ENCODE assay signal across 1 cellular context in genomic region chr17:76376318-76377133, GRCh38.
TF ChIP-seq lines count a peak whose summit lies in the region.

No MANE protein-coding gene starts in this region.

TF ChIP-seq in HepG2, 621 proteins besides CTCF, POLR2A, EP300 and RAD21 (continued from another document and continues in another):
- TF ChIP-seq MXD3 (CRISPR knock-in tag; IDR thresholded peaks at IDR 0.05) (no peak), KDM6A (CRISPR knock-in tag; IDR thresholded peaks at IDR 0.05; ENCODE audit: low read depth) (peak; percentile 81), GZF1 (CRISPR knock-in tag; IDR thresholded peaks at IDR 0.05) (peak; percentile 47), TCF7 (IDR thresholded peaks at IDR 0.05; ENCODE audit: low read depth) (peak; percentile 67), SIN3B (IDR thresholded peaks at IDR 0.05; ENCODE audit: low read length) (no peak), RNF2 (conservative IDR thresholded peaks at IDR 0.05; ENCODE audit: low read depth) (no peak), ZNF691 (CRISPR knock-in tag; IDR thresholded peaks at IDR 0.05; ENCODE audit: borderline replicate concordance, low read depth) (peak; percentile 74; the same call in 1 of the 2 replicates), ISX (CRISPR knock-in tag; conservative IDR thresholded peaks at IDR 0.05) (no peak), ZFP37 (CRISPR knock-in tag; IDR thresholded peaks at IDR 0.05; ENCODE audit: borderline replicate concordance) (no peak), MZF1 (CRISPR knock-in tag; IDR thresholded peaks at IDR 0.05; ENCODE audit: borderline replicate concordance) (0 out of 2 replicates have a peak, but pooled peaks have one; percentile 56), ZNF253 (CRISPR knock-in tag; IDR thresholded peaks at IDR 0.05; ENCODE audit: borderline replicate concordance) (no peak), IRF9 (CRISPR knock-in tag; IDR thresholded peaks at IDR 0.05; ENCODE audit: borderline replicate concordance) (no peak; the same call in 1 of the 2 replicates), PLRG1 (conservative IDR thresholded peaks at IDR 0.05) (no peak), TOE1 (CRISPR knock-in tag; IDR thresholded peaks at IDR 0.05) (peak; percentile 63; the same call in 1 of the 2 replicates), ZIK1 (CRISPR knock-in tag; IDR thresholded peaks at IDR 0.05; ENCODE audit: borderline replicate concordance, low read depth) (peak; percentile 45; the same call in 1 of the 2 replicates), TSC22D2 (CRISPR knock-in tag; IDR thresholded peaks at IDR 0.05; ENCODE audit: borderline replicate concordance) (peak; percentile 64), TBL1XR1 (IDR thresholded peaks at IDR 0.05; ENCODE audit: borderline replicate concordance, low read length, partially characterized antibody) (no peak), SRY (CRISPR knock-in tag; IDR thresholded peaks at IDR 0.05) (peak; percentile 50; the same call in 1 of the 2 replicates), ZFAT (CRISPR knock-in tag; conservative IDR thresholded peaks at IDR 0.05) (no peak), ZFP62 (CRISPR knock-in tag; IDR thresholded peaks at IDR 0.05) (no peak), RBAK (CRISPR knock-in tag; IDR thresholded peaks at IDR 0.05) (peak; percentile 83; the same call in 1 of the 2 replicates), GABPB1 (CRISPR knock-in tag; IDR thresholded peaks at IDR 0.05) (0 out of 2 replicates have a peak, but pooled peaks have one; percentile 20), TEF (CRISPR knock-in tag; IDR thresholded peaks at IDR 0.05) (no peak), THAP7 (CRISPR knock-in tag; IDR thresholded peaks at IDR 0.05) (no peak), E2F1 (CRISPR knock-in tag; IDR thresholded peaks at IDR 0.05) (peak; percentile 65; the same call in 1 of the 2 replicates), KIAA2018 (CRISPR knock-in tag; IDR thresholded peaks at IDR 0.05; ENCODE audit: borderline replicate concordance) (0 out of 2 replicates have a peak, but pooled peaks have one; percentile 44), SMYD3 (CRISPR knock-in tag; IDR thresholded peaks at IDR 0.05) (peak; percentile 82; the same call in 1 of the 2 replicates), THAP9 (CRISPR knock-in tag; IDR thresholded peaks at IDR 0.05; ENCODE audit: borderline replicate concordance) (peak; percentile 27; the same call in 1 of the 2 replicates), BRD4 (CRISPR knock-in tag; IDR thresholded peaks at IDR 0.05) (0 out of 2 replicates have a peak, but pooled peaks have one; percentile 64), KLF16 (CRISPR knock-in tag; IDR thresholded peaks at IDR 0.05) (peak in 1 of 2 experiments; percentile 98; a peak in 2 of 4 replicates), DRAP1 (CRISPR knock-in tag; IDR thresholded peaks at IDR 0.05) (peak; percentile 96), NCOR1 (IDR thresholded peaks at IDR 0.05; ENCODE audit: borderline replicate concordance, low read length) (0 out of 2 replicates have a peak, but pooled peaks have one; percentile 70), SOX13 (IDR thresholded peaks at IDR 0.05) (no peak), SOX13 (CRISPR knock-in tag; conservative IDR thresholded peaks at IDR 0.05 in 1 of 2, IDR thresholded peaks at IDR 0.05 in 1 of 2) (peak in 1 of 2 experiments; percentile 95; a peak in 2 of 4 replicates), ZNF232 (CRISPR knock-in tag; IDR thresholded peaks at IDR 0.05; ENCODE audit: borderline replicate concordance) (peak; percentile 56; the same call in 1 of the 2 replicates), FOSL2 (CRISPR knock-in tag; IDR thresholded peaks at IDR 0.05) (peak; percentile 77), ZNF121 (CRISPR knock-in tag; IDR thresholded peaks at IDR 0.05) (peak; percentile 86), GLI4 (CRISPR knock-in tag; IDR thresholded peaks at IDR 0.05; ENCODE audit: borderline replicate concordance) (no peak), ZNF367 (CRISPR knock-in tag; IDR thresholded peaks at IDR 0.05; ENCODE audit: borderline replicate concordance) (no peak), SP4 (CRISPR knock-in tag; IDR thresholded peaks at IDR 0.05) (0 out of 2 replicates have a peak, but pooled peaks have one; percentile 41), TCF7L2 (IDR thresholded peaks at IDR 0.05; ENCODE audit: low read depth, low read length) (no peak; the same call in 1 of the 2 replicates), ERF (CRISPR knock-in tag; IDR thresholded peaks at IDR 0.05) (peak; percentile 83), RFX3 (CRISPR knock-in tag; IDR thresholded peaks at IDR 0.05) (no peak), PRDM4 (CRISPR knock-in tag; IDR thresholded peaks at IDR 0.05; ENCODE audit: borderline replicate concordance) (peak; percentile 54; the same call in 1 of the 2 replicates)
